ENCODE assay signal across 33 cellular contexts in genomic region chr3:46852839-46853355, GRCh38. TPM values are rescaled to one million over a fixed set of nuclear protein-coding genes. Genes with fewer than 3 reads are reported as not detected.
DNase-seq lines count a peak whose midpoint lies in the region; ATAC-seq, FAIRE-seq and TF ChIP-seq lines count a peak whose summit lies in the region.
"Had no signal": no experiment of that assay in that cellular context is flagged by ENCODE, and none has a peak within 500 bp of the region (broad histone marks: within the 10 kb centered on the region; RNA-seq: fewer than 3 reads in every experiment).

No MANE protein-coding gene starts in this region.

- intact Hi-C loops in body of pancreas (cut with DNase I) (no loop called here), kidney (cut with DNase I) (no loop called here)

- ATAC-seq in body of pancreas, result no peak
- no peak for ATAC-seq in GM19328 (IDR thresholded peaks at IDR 0.05; ENCODE audit: unreplicated experiment)
- ATAC-seq: activated naive CD4-positive, alpha-beta T cell treated with anti-CD3 and anti-CD28 coated beads, Interleukin-2, amount 50 U/mL, for 72 hours; activated T-cell treated with anti-CD3 and anti-CD28 coated beads, Interleukin-2, amount 50 U/mL, for 72 hours had no signal

- no peaks in the 10 kb centered on the region for H3K9me3 ChIP-seq in body of pancreas
- H3K9me3 ChIP-seq in kidney (ENCODE audit: control insufficient read depth in 1 of 2, low read length in 2 of 2), result no peaks in the 10 kb centered on the region
- H3K9me3 ChIP-seq in suprapubic skin, result no peaks in the 10 kb centered on the region
- H3K9me3 ChIP-seq: Caco-2, colonic mucosa, Peyer's patch, psoas muscle, SJCRH30 had no signal

- H3K4me1 ChIP-seq in body of pancreas (no peaks in the 10 kb centered on the region), kidney (ENCODE audit: control insufficient read depth in 1 of 2, insufficient read depth in 1 of 2, low read depth in 1 of 2, low read length in 2 of 2) (no peaks in the 10 kb centered on the region), suprapubic skin (peaks cover 8% of the 10 kb centered on the region)
- H3K4me1 ChIP-seq: colonic mucosa, Peyer's patch, psoas muscle had no signal

- 88% methylated on average over 2 of the region's 2 CpGs; no CpG with 5 or more reads in 1 of the 2 donors for WGBS in body of pancreas, 2 donors
- 90% methylated on average over 2 of the region's 2 CpGs for WGBS in suprapubic skin

- H3K4me3 ChIP-seq in body of pancreas, result no peak overlapping the region
- no peak overlapping the region for H3K4me3 ChIP-seq in kidney (ENCODE audit: low read length in 2 of 2)
- H3K4me3 ChIP-seq in suprapubic skin, result no peak overlapping the region
- H3K4me3 ChIP-seq: colonic mucosa, Peyer's patch, psoas muscle, SJCRH30 had no signal

- no peaks in the 10 kb centered on the region for H3K27me3 ChIP-seq in body of pancreas
- no peaks in the 10 kb centered on the region for H3K27me3 ChIP-seq in suprapubic skin
- H3K27me3 ChIP-seq: colonic mucosa, Peyer's patch, SJCRH30 had no signal

- no peak for FAIRE-seq in kidney (lab: Jason Lieb, UNC)

- no peak for TF ChIP-seq POLR2A in body of pancreas (IDR thresholded peaks at IDR 0.05)
- no peak for TF ChIP-seq POLR2A in suprapubic skin (IDR thresholded peaks at IDR 0.05)

- no peak overlapping the region for H3K27ac ChIP-seq in body of pancreas
- no peak overlapping the region for H3K27ac ChIP-seq in kidney (ENCODE audit: low read depth in 2 of 2, low read length in 2 of 2)
- H3K27ac ChIP-seq in suprapubic skin, result no peak overlapping the region
- H3K27ac ChIP-seq: colonic mucosa, Peyer's patch, SJCRH30, VCaP had no signal

- TF ChIP-seq CTCF in body of pancreas (IDR thresholded peaks at IDR 0.05) (no peak), kidney (IDR thresholded peaks at IDR 0.05; ENCODE audit: borderline replicate concordance, extremely low read depth, insufficient read depth) (no peak), suprapubic skin (IDR thresholded peaks at IDR 0.05) (no peak)

- H3K36me3 ChIP-seq in body of pancreas (replicated peaks in 1 of 2; ENCODE audit: insufficient read depth in 1 of 2, low read depth in 2 of 2) (no peaks in the 10 kb centered on the region), kidney (ENCODE audit: control insufficient read depth in 1 of 2, insufficient read depth in 2 of 2, low read length in 2 of 2) (no peaks in the 10 kb centered on the region), suprapubic skin (no peaks in the 10 kb centered on the region)
- H3K36me3 ChIP-seq: colonic mucosa, Peyer's patch, SJCRH30 had no signal

- H3K9ac ChIP-seq in kidney (ENCODE audit: low read length in 2 of 2), result no peak overlapping the region

- DNase-seq in activated T-cell treated with anti-CD3 and anti-CD28 coated beads, Interleukin-2, amount 50 U/mL, for 1 hour, result peak; percentile 8
- DNase-seq in activated T-cell treated with anti-CD3 and anti-CD28 coated beads, Interleukin-2, amount 50 U/mL, for 48 hours, result no peak
- DNase-seq in body of pancreas (peak; percentile 0 to 4 (median 1)), kidney (peak; percentile 57), suprapubic skin (ENCODE audit: low spot score in 2 of 2) (peak; percentile 34 to 37), midbrain (lab: John Stamatoyannopoulos, UW) (no peak), GOT3 (lab: John Stamatoyannopoulos, UW) (no peak)
- DNase-seq: activated CD4-positive, alpha-beta T cell treated with anti-CD3 and anti-CD28 coated beads, Interleukin-2, amount 10 ng/mL, durations not matched to agents 24 days and 14 days; activated T-cell treated with anti-CD3 and anti-CD28 coated beads, Interleukin-2, amount 50 U/mL, for 72 hours; amygdala; colonic mucosa; DMS79 treated with DMSO at 0.1 percent for 48 hours; effector CD8-positive, alpha-beta T cell; GDM1; MV-4-11; naive B cell; NCI-H1436; NCI-H2081 treated with DMSO at 0.1 percent for 48 hours; NCI-H2227 treated with DMSO at 0.1 percent for 48 hours; NCI-H69; stimulated activated CD4-positive, alpha-beta T cell treated with anti-CD3 and anti-CD28 coated beads, Interleukin-4, amount 100 ng/mL, for 24 hours; SW 1271; T1000; trophoblast cell had no signal

- no peak for TF ChIP-seq EP300 in suprapubic skin (IDR thresholded peaks at IDR 0.05)

RNA-seq across cellular contexts. Expression of gene MYL3, which starts 10.3 kb away (rescaled TPM):
- total RNA-seq in body of pancreas (10 to 100 TPM in 1 of 2 donors, not detected in 1; 10.4 TPM), kidney (41.3 TPM), suprapubic skin (1 to 10 TPM in 1 of 4 donors, not detected in 3; 1.4 TPM)
- polyA plus RNA-seq in kidney (ENCODE audit: insufficient read depth, low read depth, low replicate concordance), result 81.9 TPM
- total RNA-seq: activated CD4-positive, alpha-beta T cell treated with anti-CD3 and anti-CD28 coated beads, Interleukin-2, amount 10 ng/mL, durations not matched to agents 24 days and 14 days; activated naive CD4-positive, alpha-beta T cell treated with anti-CD3 and anti-CD28 coated beads, Interleukin-2, amount 50 U/mL, for 72 hours; activated T-cell treated with anti-CD3 and anti-CD28 coated beads, Interleukin-2, amount 50 U/mL, for 72 hours; SJCRH30 had no signal
- polyA plus RNA-seq: CD14-positive monocyte, IgD-negative memory B cell had no signal

RNA-seq across cellular contexts. Expression of gene PTH1R, which starts 24.6 kb away (rescaled TPM):
- total RNA-seq in body of pancreas, result 1 to 10 TPM; 1.8 to 8.2 TPM
- 286 TPM for total RNA-seq in kidney
- polyA plus RNA-seq in kidney (ENCODE audit: insufficient read depth, low read depth, low replicate concordance), result 1,885 TPM
- total RNA-seq in suprapubic skin, result 1 to 10 TPM; 1.1 to 4.2 (median 3.0) TPM
- total RNA-seq: activated CD4-positive, alpha-beta T cell treated with anti-CD3 and anti-CD28 coated beads, Interleukin-2, amount 10 ng/mL, durations not matched to agents 24 days and 14 days; activated naive CD4-positive, alpha-beta T cell treated with anti-CD3 and anti-CD28 coated beads, Interleukin-2, amount 50 U/mL, for 72 hours; activated T-cell treated with anti-CD3 and anti-CD28 coated beads, Interleukin-2, amount 50 U/mL, for 72 hours had no signal
- polyA plus RNA-seq: CD14-positive monocyte, IgD-negative memory B cell had no signal

Comparison
In these comparisons a context has a peak if more than half of its experiments do, and no peak if none do; other contexts are left out.
1. DNase-seq: peak in activated T-cell treated with anti-CD3 and anti-CD28 coated beads, Interleukin-2, amount 50 U/mL, for 1 hour (single experiment), body of pancreas (4 of 4), kidney (single experiment) and suprapubic skin (2 of 2); none in activated T-cell treated with anti-CD3 and anti-CD28 coated beads, Interleukin-2, amount 50 U/mL, for 48 hours (0 of 2), midbrain (single experiment) and GOT3 (single experiment).
2. RNA of gene PTH1R, which starts 24.6 kb away (total RNA-seq): 286 TPM in kidney (single experiment); 1.8 to 8.2 TPM in body of pancreas and 1.1 to 4.2 TPM in suprapubic skin; every median in the first group is over 10 times any median in the second.